Comparison of ENCODE assay signal across 14 cellular contexts in the genomic region with DNA sequence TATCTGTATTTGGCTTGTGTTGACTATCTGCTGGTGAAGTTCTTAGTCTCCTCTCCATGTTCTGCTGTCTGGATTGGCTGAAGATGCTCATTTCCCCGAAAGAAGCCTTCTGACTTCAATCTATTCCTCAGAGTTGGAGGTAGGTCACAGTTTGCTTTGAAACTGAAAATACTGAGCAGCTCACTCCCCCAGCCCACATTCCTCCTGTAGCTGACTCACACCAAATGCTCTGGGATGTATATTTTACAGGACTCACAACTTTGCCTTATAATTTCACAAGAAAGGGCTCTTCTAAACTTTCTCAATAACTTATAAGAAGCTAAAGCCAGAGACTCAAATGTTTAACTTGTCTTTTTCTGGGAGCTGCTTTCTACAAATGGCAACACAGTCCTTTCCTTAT. TPM values are rescaled to one million over a fixed set of nuclear protein-coding genes. Genes with fewer than 3 reads are reported as not detected.
DNase-seq lines count a peak whose midpoint lies in the region; ATAC-seq lines count a peak whose summit lies in the region.
"Had no signal": no experiment of that assay in that cellular context is flagged by ENCODE, and none has a peak within 500 bp of the region (broad histone marks: within the 10 kb centered on the region; RNA-seq: fewer than 3 reads in every experiment).

No MANE protein-coding gene starts in this region.

- H3K4me3 ChIP-seq in skeletal muscle cell (ENCODE audit: low read depth, low read length) = no peak overlapping the region
- H3K4me3 ChIP-seq: heart left ventricle, psoas muscle had no signal

- peak; percentile 5 for DNase-seq in activated CD4-positive, alpha-beta T cell treated with anti-CD3 and anti-CD28 coated beads for 36 hours
- DNase-seq in activated CD4-positive, alpha-beta T cell treated with anti-CD3 and anti-CD28 coated beads, Interleukin-2, amount 10 ng/mL, durations not matched to agents 24 days and 14 days = no peak
- no peak for DNase-seq in activated T-helper 2 cell treated with anti-CD3 and anti-CD28 coated beads, Interferon-gamma antibody, Interleukin-2, Interleukin-4, amounts not matched to agents 10 μg/mL and 5 μg/mL and 100 μg/mL, durations not matched to agents 14 hours and 24 hours and 36 hours (ENCODE audit: low spot score)
- peak; percentile 66 for DNase-seq in fibroblast of peridontal ligament (ENCODE audit: extremely low read depth)
- peak; percentile 32 for DNase-seq in skeletal muscle cell (ENCODE audit: low read depth)
- DNase-seq in NOMO-1 (lab: John Stamatoyannopoulos, UW; ENCODE audit: unreplicated experiment in 2 of 2) = no peak
- DNase-seq: cerebellar nuclear complex, heart left ventricle, left cardiac atrium, NCI-H1930, NCI-H82, psoas muscle had no signal

- no peak overlapping the region for H3K4me3 Mint-ChIP-seq in activated CD4-positive, alpha-beta T cell treated with anti-CD3 and anti-CD28 coated beads for 36 hours
- H3K4me3 Mint-ChIP-seq in activated CD4-positive, alpha-beta T cell treated with anti-CD3 and anti-CD28 coated beads, Interleukin-2, amount 10 ng/mL, durations not matched to agents 24 days and 14 days = no peak overlapping the region
- H3K4me3 Mint-ChIP-seq in activated T-helper 2 cell treated with anti-CD3 and anti-CD28 coated beads, Interferon-gamma antibody, Interleukin-2, Interleukin-4, amounts not matched to agents 10 μg/mL and 5 μg/mL and 100 μg/mL, durations not matched to agents 14 hours and 24 hours and 36 hours (ENCODE audit: low read depth) = no peak overlapping the region

- CTCF ChIA-PET in activated CD4-positive, alpha-beta T cell treated with anti-CD3 and anti-CD28 coated beads for 36 hours (lab: Charles Lee) = interaction anchor here (0.9 to 2.1 kb wide), 2 partner anchors 9 to 30 kb away, joined by 3 to 6 read pairs; no protein-coding TSS in a partner anchor

- H3K9me3 Mint-ChIP-seq in activated CD4-positive, alpha-beta T cell treated with anti-CD3 and anti-CD28 coated beads for 36 hours (ENCODE audit: low read depth) = no peaks in the 10 kb centered on the region
- H3K9me3 Mint-ChIP-seq in activated CD4-positive, alpha-beta T cell treated with anti-CD3 and anti-CD28 coated beads, Interleukin-2, amount 10 ng/mL, durations not matched to agents 24 days and 14 days = no peaks in the 10 kb centered on the region
- H3K9me3 Mint-ChIP-seq in activated T-helper 2 cell treated with anti-CD3 and anti-CD28 coated beads, Interferon-gamma antibody, Interleukin-2, Interleukin-4, amounts not matched to agents 10 μg/mL and 5 μg/mL and 100 μg/mL, durations not matched to agents 14 hours and 24 hours and 36 hours = no peaks in the 10 kb centered on the region

- H3K36me3 Mint-ChIP-seq in activated CD4-positive, alpha-beta T cell treated with anti-CD3 and anti-CD28 coated beads for 36 hours (ENCODE audit: low read depth) = peaks cover 17% of the 10 kb centered on the region
- H3K36me3 Mint-ChIP-seq in activated CD4-positive, alpha-beta T cell treated with anti-CD3 and anti-CD28 coated beads, Interleukin-2, amount 10 ng/mL, durations not matched to agents 24 days and 14 days (ENCODE audit: low read depth) = peaks cover 21% of the 10 kb centered on the region
- peaks cover 20% of the 10 kb centered on the region for H3K36me3 Mint-ChIP-seq in activated T-helper 2 cell treated with anti-CD3 and anti-CD28 coated beads, Interferon-gamma antibody, Interleukin-2, Interleukin-4, amounts not matched to agents 10 μg/mL and 5 μg/mL and 100 μg/mL, durations not matched to agents 14 hours and 24 hours and 36 hours (ENCODE audit: low read depth)

- peak overlapping the region; percentile 11 for H3K27ac Mint-ChIP-seq in activated CD4-positive, alpha-beta T cell treated with anti-CD3 and anti-CD28 coated beads for 36 hours
- no peak overlapping the region for H3K27ac Mint-ChIP-seq in activated CD4-positive, alpha-beta T cell treated with anti-CD3 and anti-CD28 coated beads, Interleukin-2, amount 10 ng/mL, durations not matched to agents 24 days and 14 days
- peak overlapping the region; percentile 5 for H3K27ac Mint-ChIP-seq in activated T-helper 2 cell treated with anti-CD3 and anti-CD28 coated beads, Interferon-gamma antibody, Interleukin-2, Interleukin-4, amounts not matched to agents 10 μg/mL and 5 μg/mL and 100 μg/mL, durations not matched to agents 14 hours and 24 hours and 36 hours

- H3K4me1 Mint-ChIP-seq in activated CD4-positive, alpha-beta T cell treated with anti-CD3 and anti-CD28 coated beads for 36 hours = peaks cover 15% of the 10 kb centered on the region
- peaks cover 10% of the 10 kb centered on the region for H3K4me1 Mint-ChIP-seq in activated CD4-positive, alpha-beta T cell treated with anti-CD3 and anti-CD28 coated beads, Interleukin-2, amount 10 ng/mL, durations not matched to agents 24 days and 14 days
- H3K4me1 Mint-ChIP-seq in activated T-helper 2 cell treated with anti-CD3 and anti-CD28 coated beads, Interferon-gamma antibody, Interleukin-2, Interleukin-4, amounts not matched to agents 10 μg/mL and 5 μg/mL and 100 μg/mL, durations not matched to agents 14 hours and 24 hours and 36 hours (ENCODE audit: low read depth) = peaks cover 9% of the 10 kb centered on the region

- POLR2A ChIA-PET in activated CD4-positive, alpha-beta T cell treated with anti-CD3 and anti-CD28 coated beads for 36 hours (lab: Charles Lee) = no interaction called here

- no peaks in the 10 kb centered on the region for H3K27me3 Mint-ChIP-seq in activated CD4-positive, alpha-beta T cell treated with anti-CD3 and anti-CD28 coated beads for 36 hours
- no peaks in the 10 kb centered on the region for H3K27me3 Mint-ChIP-seq in activated CD4-positive, alpha-beta T cell treated with anti-CD3 and anti-CD28 coated beads, Interleukin-2, amount 10 ng/mL, durations not matched to agents 24 days and 14 days
- no peaks in the 10 kb centered on the region for H3K27me3 Mint-ChIP-seq in activated T-helper 2 cell treated with anti-CD3 and anti-CD28 coated beads, Interferon-gamma antibody, Interleukin-2, Interleukin-4, amounts not matched to agents 10 μg/mL and 5 μg/mL and 100 μg/mL, durations not matched to agents 14 hours and 24 hours and 36 hours (ENCODE audit: low read depth)

- peak; percentile 60 for ATAC-seq in activated CD4-positive, alpha-beta T cell treated with anti-CD3 and anti-CD28 coated beads for 36 hours
- ATAC-seq in HG03139 (IDR thresholded peaks at IDR 0.05; ENCODE audit: unreplicated experiment) (no peak), GM18907 (IDR thresholded peaks at IDR 0.05; ENCODE audit: unreplicated experiment) (no peak)
- ATAC-seq: heart left ventricle, left cardiac atrium had no signal

- intact Hi-C loops in activated CD4-positive, alpha-beta T cell treated with anti-CD3 and anti-CD28 coated beads for 36 hours (cut with DNase I, micrococcal nuclease) = no loop called here
- intact Hi-C loops in activated CD4-positive, alpha-beta T cell treated with anti-CD3 and anti-CD28 coated beads, Interleukin-2, amount 10 ng/mL, durations not matched to agents 24 days and 14 days (cut with micrococcal nuclease) = no loop called here
- intact Hi-C loops in activated T-helper 2 cell treated with anti-CD3 and anti-CD28 coated beads, Interferon-gamma antibody, Interleukin-2, Interleukin-4, amounts not matched to agents 10 μg/mL and 5 μg/mL and 100 μg/mL, durations not matched to agents 14 hours and 24 hours and 36 hours (cut with micrococcal nuclease) = no loop called here

RNA-seq across cellular contexts. Expression of a gene that starts 36.3 kb away (rescaled TPM):
- total RNA-seq in activated CD4-positive, alpha-beta T cell treated with anti-CD3 and anti-CD28 coated beads for 36 hours = 10 to 100 TPM; 36.2 to 36.3 TPM
- 44.4 and 45.3 TPM in 2 replicates for total RNA-seq in activated CD4-positive, alpha-beta T cell treated with anti-CD3 and anti-CD28 coated beads, Interleukin-2, amount 10 ng/mL, durations not matched to agents 24 days and 14 days
- 46.3 and 50.7 TPM in 2 replicates for total RNA-seq in activated T-helper 2 cell treated with anti-CD3 and anti-CD28 coated beads, Interferon-gamma antibody, Interleukin-2, Interleukin-4, amounts not matched to agents 10 μg/mL and 5 μg/mL and 100 μg/mL, durations not matched to agents 14 hours and 24 hours and 36 hours

RNA-seq across cellular contexts. Expression of a gene that starts 39.0 kb away (rescaled TPM):
- total RNA-seq in activated CD4-positive, alpha-beta T cell treated with anti-CD3 and anti-CD28 coated beads for 36 hours = 1 to 10 TPM; 9.0 to 9.3 TPM
- 12.3 and 12.6 TPM in 2 replicates for total RNA-seq in activated CD4-positive, alpha-beta T cell treated with anti-CD3 and anti-CD28 coated beads, Interleukin-2, amount 10 ng/mL, durations not matched to agents 24 days and 14 days
- total RNA-seq in activated T-helper 2 cell treated with anti-CD3 and anti-CD28 coated beads, Interferon-gamma antibody, Interleukin-2, Interleukin-4, amounts not matched to agents 10 μg/mL and 5 μg/mL and 100 μg/mL, durations not matched to agents 14 hours and 24 hours and 36 hours = 11.8 and 12.7 TPM in 2 replicates

Comparison
In these comparisons a context has a peak if more than half of its experiments do, and no peak if none do; other contexts are left out.
1. DNase-seq: peak in activated CD4-positive, alpha-beta T cell treated with anti-CD3 and anti-CD28 coated beads for 36 hours (single experiment), fibroblast of peridontal ligament (single experiment) and skeletal muscle cell (single experiment); none in activated CD4-positive, alpha-beta T cell treated with anti-CD3 and anti-CD28 coated beads, Interleukin-2, amount 10 ng/mL, durations not matched to agents 24 days and 14 days (single experiment), activated T-helper 2 cell treated with anti-CD3 and anti-CD28 coated beads, Interferon-gamma antibody, Interleukin-2, Interleukin-4, amounts not matched to agents 10 μg/mL and 5 μg/mL and 100 μg/mL, durations not matched to agents 14 hours and 24 hours and 36 hours (single experiment) and NOMO-1 (0 of 2).